ENCODE assay signal across 22 cellular contexts in genomic region chr20:25284131-25284601, GRCh38. TPM values are rescaled to one million over a fixed set of nuclear protein-coding genes. Genes with fewer than 3 reads are reported as not detected.
DNase-seq lines count a peak whose midpoint lies in the region; ATAC-seq and TF ChIP-seq lines count a peak whose summit lies in the region.
"Had no signal": no experiment of that assay in that cellular context is flagged by ENCODE, and none has a peak within 500 bp of the region (broad histone marks: within the 10 kb centered on the region; RNA-seq: fewer than 3 reads in every experiment).

No MANE protein-coding gene starts in this region.

- peak overlapping the region; percentile 31 for H3K27ac Mint-ChIP-seq in activated CD4-positive, alpha-beta T cell treated with anti-CD3 and anti-CD28 coated beads, Interleukin-2, amount 10 ng/mL, durations not matched to agents 7 days and 5 days
- H3K27ac Mint-ChIP-seq: activated naive CD8-positive, alpha-beta T cell treated with anti-CD3 and anti-CD28 coated beads, Interleukin-2, amount 50 U/mL, for 24 hours; B cell; type B pancreatic cell had no signal

- no peaks in the 10 kb centered on the region for H3K27me3 Mint-ChIP-seq in activated CD4-positive, alpha-beta T cell treated with anti-CD3 and anti-CD28 coated beads, Interleukin-2, amount 10 ng/mL, durations not matched to agents 7 days and 5 days
- H3K27me3 Mint-ChIP-seq: activated naive CD8-positive, alpha-beta T cell treated with anti-CD3 and anti-CD28 coated beads, Interleukin-2, amount 50 U/mL, for 24 hours; B cell; type B pancreatic cell had no signal

- peaks cover 82% of the 10 kb centered on the region for H4K20me1 ChIP-seq in BLaER1

- H3K27me3 ChIP-seq in BLaER1 (no peaks in the 10 kb centered on the region), heart left ventricle (no peaks in the 10 kb centered on the region)

- H3K27ac ChIP-seq in BLaER1 (no peak overlapping the region), heart left ventricle (no peak overlapping the region)

- POLR2A ChIA-PET in activated CD4-positive, alpha-beta T cell treated with anti-CD3 and anti-CD28 coated beads, Interleukin-2, amount 10 ng/mL, durations not matched to agents 7 days and 5 days (lab: Charles Lee) = no interaction called here

- DNase-seq in activated CD4-positive, alpha-beta T cell treated with anti-CD3 and anti-CD28 coated beads, Interleukin-2, amount 10 ng/mL, durations not matched to agents 7 days and 5 days = no peak
- DNase-seq in activated CD4-positive, alpha-beta T cell treated with anti-CD3 and anti-CD28 coated beads, Interleukin-2, amount 50 U/mL, for 1 hour = no peak
- DNase-seq in heart left ventricle (peak in 4 of 5 donors; percentile 8 to 20 (median 16)), posterior cingulate gyrus (peak in 6 of 10 donors; percentile 2 to 72 (median 16)), globus pallidus (ENCODE audit: low spot score) (no peak), NCI-H1105 treated with DMSO at 0.1 percent for 48 hours (lab: John Stamatoyannopoulos, UW) (no peak)
- DNase-seq: 8988T; activated CD4-positive, alpha-beta T cell treated with anti-CD3 and anti-CD28 coated beads for 4 hours; activated naive CD8-positive, alpha-beta T cell treated with anti-CD3 and anti-CD28 coated beads, Interleukin-2, amount 50 U/mL, for 24 hours; caudate nucleus; foreskin melanocyte; NCI-H187 treated with DMSO at 0.1 percent for 48 hours; NCI-H446 treated with DMSO at 0.1 percent for 48 hours; NK-92 treated with Interleukin-12 subunit alpha and Interleukin-12 subunit beta, amount 100 ng/mL, for 24 hours; stimulated activated naive CD4-positive, alpha-beta T cell treated with Interleukin-2 at 50 U/mL for 16 hours had no signal

- ATAC-seq in heart left ventricle = no peak
- no peak for ATAC-seq in GM19463 (IDR thresholded peaks at IDR 0.05; ENCODE audit: unreplicated experiment)
- ATAC-seq: activated naive CD8-positive, alpha-beta T cell treated with anti-CD3 and anti-CD28 coated beads, Interleukin-2, amount 50 U/mL, for 24 hours; left colon; mucosa of descending colon; SK-N-SH treated with all-trans-retinoic acid at 6 μM for 48 hours had no signal

- intact Hi-C loops in heart left ventricle (cut with DNase I) (no loop called here), posterior cingulate gyrus (cut with DNase I) (no loop called here)

- H3K4me3 Mint-ChIP-seq in activated CD4-positive, alpha-beta T cell treated with anti-CD3 and anti-CD28 coated beads, Interleukin-2, amount 10 ng/mL, durations not matched to agents 7 days and 5 days = no peak overlapping the region
- H3K4me3 Mint-ChIP-seq: activated naive CD8-positive, alpha-beta T cell treated with anti-CD3 and anti-CD28 coated beads, Interleukin-2, amount 50 U/mL, for 24 hours; B cell; type B pancreatic cell had no signal

- TF ChIP-seq POLR2A in heart left ventricle (IDR thresholded peaks at IDR 0.05) = no peak

- peaks cover 9% of the 10 kb centered on the region for H3K4me1 Mint-ChIP-seq in activated CD4-positive, alpha-beta T cell treated with anti-CD3 and anti-CD28 coated beads, Interleukin-2, amount 10 ng/mL, durations not matched to agents 7 days and 5 days
- H3K4me1 Mint-ChIP-seq: activated naive CD8-positive, alpha-beta T cell treated with anti-CD3 and anti-CD28 coated beads, Interleukin-2, amount 50 U/mL, for 24 hours had no signal

- WGBS in heart left ventricle, 4 donors = 80 to 85% (median 83%) methylated on average over 17 of the region's 17 CpGs

- H3K4me2 ChIP-seq in BLaER1 = peak overlapping the region; percentile 89

- H3K36me3 ChIP-seq in BLaER1 (peaks cover 70% of the 10 kb centered on the region), heart left ventricle (peaks cover 3 to 100% (median 99%) of the 10 kb centered on the region in 9 donors)

- H3K4me3 ChIP-seq in BLaER1 = no peak overlapping the region
- H3K4me3 ChIP-seq in heart left ventricle = no peak overlapping the region
- H3K4me3 ChIP-seq: mucosa of descending colon had no signal

- no peak for TF ChIP-seq CTCF in heart left ventricle (IDR thresholded peaks at IDR 0.05)

- CTCF ChIA-PET in activated CD4-positive, alpha-beta T cell treated with anti-CD3 and anti-CD28 coated beads, Interleukin-2, amount 10 ng/mL, durations not matched to agents 7 days and 5 days (lab: Charles Lee) = no interaction called here

- H3K9me3 Mint-ChIP-seq in activated CD4-positive, alpha-beta T cell treated with anti-CD3 and anti-CD28 coated beads, Interleukin-2, amount 10 ng/mL, durations not matched to agents 7 days and 5 days = no peaks in the 10 kb centered on the region
- H3K9me3 Mint-ChIP-seq: activated naive CD8-positive, alpha-beta T cell treated with anti-CD3 and anti-CD28 coated beads, Interleukin-2, amount 50 U/mL, for 24 hours; type B pancreatic cell had no signal

- H3K9me3 ChIP-seq in BLaER1 (no peaks in the 10 kb centered on the region), heart left ventricle (no peaks in the 10 kb centered on the region)
- H3K9me3 ChIP-seq: mucosa of descending colon had no signal

- no peak overlapping the region for H3K9ac ChIP-seq in BLaER1

- H3K36me3 Mint-ChIP-seq in activated CD4-positive, alpha-beta T cell treated with anti-CD3 and anti-CD28 coated beads, Interleukin-2, amount 10 ng/mL, durations not matched to agents 7 days and 5 days (ENCODE audit: low read depth) = peaks cover 11% of the 10 kb centered on the region

- H3K4me1 ChIP-seq in BLaER1 = peaks cover 71% of the 10 kb centered on the region
- H3K4me1 ChIP-seq in heart left ventricle = no peaks in the 10 kb centered on the region

RNA-seq across cellular contexts. Expression of gene PYGB, which starts 36.3 kb away (rescaled TPM):
- total RNA-seq in activated CD4-positive, alpha-beta T cell treated with anti-CD3 and anti-CD28 coated beads, Interleukin-2, amount 10 ng/mL, durations not matched to agents 7 days and 5 days = 10 to 100 TPM; 28.7 to 30.2 TPM
- total RNA-seq in heart left ventricle = 100 to 1,000 TPM; 172 to 450 (median 233) TPM
- 100 to 1,000 TPM; 144 to 227 TPM for polyA plus RNA-seq in heart left ventricle

Comparison
In these comparisons a context has a peak if more than half of its experiments do, and no peak if none do; other contexts are left out.
1. DNase-seq: peak in heart left ventricle (4 of 5) and posterior cingulate gyrus (6 of 10); none in activated CD4-positive, alpha-beta T cell treated with anti-CD3 and anti-CD28 coated beads, Interleukin-2, amount 10 ng/mL, durations not matched to agents 7 days and 5 days (single experiment), activated CD4-positive, alpha-beta T cell treated with anti-CD3 and anti-CD28 coated beads, Interleukin-2, amount 50 U/mL, for 1 hour (single experiment), globus pallidus (single experiment) and NCI-H1105 treated with DMSO at 0.1 percent for 48 hours (single experiment).
2. RNA of gene PYGB, which starts 36.3 kb away (total RNA-seq): 172 to 450 TPM in heart left ventricle; 28.7 to 30.2 TPM in activated CD4-positive, alpha-beta T cell treated with anti-CD3 and anti-CD28 coated beads, Interleukin-2, amount 10 ng/mL, durations not matched to agents 7 days and 5 days; every median in the first group is over 4 times any median in the second.